21 cellular contexts compared by ENCODE assay signal in genomic region chr14:39182770-39183684, GRCh38. TPM values are rescaled to one million over a fixed set of nuclear protein-coding genes. Genes with fewer than 3 reads are reported as not detected.
DNase-seq lines count a peak whose midpoint lies in the region; ATAC-seq, FAIRE-seq and TF ChIP-seq lines count a peak whose summit lies in the region.
"Had no signal": no experiment of that assay in that cellular context is flagged by ENCODE, and none has a peak within 500 bp of the region (broad histone marks: within the 10 kb centered on the region; RNA-seq: fewer than 3 reads in every experiment).

No MANE protein-coding gene starts in this region.

- H3K27ac Mint-ChIP-seq in activated naive CD8-positive, alpha-beta T cell: peak overlapping the region; percentile 31
- no peak overlapping the region for H3K27ac Mint-ChIP-seq in activated naive CD8-positive, alpha-beta T cell treated with anti-CD3 and anti-CD28 coated beads for 36 hours
- H3K27ac Mint-ChIP-seq in IgD-negative memory B cell: peak overlapping the region; percentile 3 to 41 (median 10)
- peak overlapping the region; percentile 39 for H3K27ac Mint-ChIP-seq in central memory CD8-positive, alpha-beta T cell (ENCODE audit: low read depth)
- peak overlapping the region; percentile 26 for H3K27ac Mint-ChIP-seq in progenitor cell of endocrine pancreas
- H3K27ac Mint-ChIP-seq: memory B cell had no signal

- H3K4me1 Mint-ChIP-seq in activated naive CD8-positive, alpha-beta T cell (ENCODE audit: low read depth): peaks cover 20% of the 10 kb centered on the region
- peaks cover 17% of the 10 kb centered on the region for H3K4me1 Mint-ChIP-seq in activated naive CD8-positive, alpha-beta T cell treated with anti-CD3 and anti-CD28 coated beads for 36 hours
- H3K4me1 Mint-ChIP-seq in IgD-negative memory B cell (peaks cover 4 to 10% (median 9%) of the 10 kb centered on the region in 3 donors), progenitor cell of endocrine pancreas (ENCODE audit: low read depth) (peaks cover 8% of the 10 kb centered on the region)
- H3K4me1 Mint-ChIP-seq in central memory CD8-positive, alpha-beta T cell: peaks cover 16% of the 10 kb centered on the region

- H3K27me3 Mint-ChIP-seq in activated naive CD8-positive, alpha-beta T cell: no peaks in the 10 kb centered on the region
- H3K27me3 Mint-ChIP-seq in activated naive CD8-positive, alpha-beta T cell treated with anti-CD3 and anti-CD28 coated beads for 36 hours: no peaks in the 10 kb centered on the region
- H3K27me3 Mint-ChIP-seq in IgD-negative memory B cell (no peaks in the 10 kb centered on the region), progenitor cell of endocrine pancreas (no peaks in the 10 kb centered on the region)
- no peaks in the 10 kb centered on the region for H3K27me3 Mint-ChIP-seq in central memory CD8-positive, alpha-beta T cell
- H3K27me3 Mint-ChIP-seq: memory B cell had no signal

- FAIRE-seq in D721Med (lab: Jason Lieb, UNC): no peak

- ATAC-seq in central memory CD8-positive, alpha-beta T cell (replicated peaks; ENCODE audit: extremely low read depth, poor library complexity, severe bottlenecking): no peak
- ATAC-seq in GM21423 (IDR thresholded peaks at IDR 0.05; ENCODE audit: unreplicated experiment): no peak
- ATAC-seq: activated T-cell treated with anti-CD3 and anti-CD28 coated beads, Interleukin-2, amount 50 U/mL, for 4 hours; gastrocnemius medialis; left lobe of liver had no signal

- H3K36me3 Mint-ChIP-seq in activated naive CD8-positive, alpha-beta T cell: peaks cover 12% of the 10 kb centered on the region
- peaks cover 48% of the 10 kb centered on the region for H3K36me3 Mint-ChIP-seq in activated naive CD8-positive, alpha-beta T cell treated with anti-CD3 and anti-CD28 coated beads for 36 hours
- no peaks in the 10 kb centered on the region for H3K36me3 Mint-ChIP-seq in IgD-negative memory B cell
- peaks cover 47% of the 10 kb centered on the region for H3K36me3 Mint-ChIP-seq in central memory CD8-positive, alpha-beta T cell (ENCODE audit: insufficient read depth)
- peaks cover 26% of the 10 kb centered on the region for H3K36me3 Mint-ChIP-seq in progenitor cell of endocrine pancreas (ENCODE audit: insufficient read depth)

- H3K9me3 Mint-ChIP-seq in activated naive CD8-positive, alpha-beta T cell (ENCODE audit: low read depth): no peaks in the 10 kb centered on the region
- no peaks in the 10 kb centered on the region for H3K9me3 Mint-ChIP-seq in activated naive CD8-positive, alpha-beta T cell treated with anti-CD3 and anti-CD28 coated beads for 36 hours
- H3K9me3 Mint-ChIP-seq in IgD-negative memory B cell (no peaks in the 10 kb centered on the region), progenitor cell of endocrine pancreas (ENCODE audit: low read depth) (no peaks in the 10 kb centered on the region)
- no peaks in the 10 kb centered on the region for H3K9me3 Mint-ChIP-seq in central memory CD8-positive, alpha-beta T cell
- H3K9me3 Mint-ChIP-seq: activated T-cell treated with anti-CD3 and anti-CD28 coated beads, Interleukin-2, amount 50 U/mL, for 4 hours; H9; memory B cell had no signal

- no peak overlapping the region for H3K4me3 Mint-ChIP-seq in activated naive CD8-positive, alpha-beta T cell
- no peak overlapping the region for H3K4me3 Mint-ChIP-seq in activated naive CD8-positive, alpha-beta T cell treated with anti-CD3 and anti-CD28 coated beads for 36 hours
- no peak overlapping the region for H3K4me3 Mint-ChIP-seq in IgD-negative memory B cell
- no peak overlapping the region for H3K4me3 Mint-ChIP-seq in central memory CD8-positive, alpha-beta T cell
- no peak overlapping the region for H3K4me3 Mint-ChIP-seq in progenitor cell of endocrine pancreas (ENCODE audit: low read depth)
- H3K4me3 Mint-ChIP-seq: activated T-cell treated with anti-CD3 and anti-CD28 coated beads, Interleukin-2, amount 50 U/mL, for 4 hours; H9; memory B cell had no signal

- no peak for DNase-seq in activated naive CD8-positive, alpha-beta T cell treated with anti-CD3 and anti-CD28 coated beads for 36 hours
- DNase-seq in central memory CD8-positive, alpha-beta T cell (ENCODE audit: low spot score in 2 of 2): no peak
- no peak for DNase-seq in progenitor cell of endocrine pancreas (ENCODE audit: low spot score, unreplicated experiment)
- DNase-seq in nucleus accumbens (lab: John Stamatoyannopoulos, UW): no peak
- DNase-seq in D721Med (ENCODE audit: insufficient read length, low spot score): no peak
- DNase-seq: activated naive CD4-positive, alpha-beta T cell; activated T-cell treated with anti-CD3 and anti-CD28 coated beads, Interleukin-2, amount 50 U/mL, for 4 hours; COR-L47; gastrocnemius medialis; H9; NCI-H1105 treated with DMSO at 0.1 percent for 48 hours; NCI-H2029; NCI-H345; NCI-H82; stimulated activated CD8-positive, alpha-beta memory T cell treated with anti-CD3 and anti-CD28 coated beads, Interleukin-4, amount 100 ng/mL, for 48 hours; trophoblast cell had no signal

- no peak for TF ChIP-seq CTCF in progenitor cell of endocrine pancreas (IDR thresholded peaks at IDR 0.05; ENCODE audit: unreplicated experiment)
- no peak for TF ChIP-seq CTCF in D721Med (IDR thresholded peaks at IDR 0.05; ENCODE audit: insufficient read depth, missing control alignments)

RNA-seq across cellular contexts. Expression of gene PNN, which starts 8.0 kb away (rescaled TPM):
- total RNA-seq in activated naive CD8-positive, alpha-beta T cell treated with anti-CD3 and anti-CD28 coated beads for 36 hours: 100 to 1,000 TPM; 108 to 111 TPM
- polyA plus RNA-seq in IgD-negative memory B cell: 36.3 TPM
- total RNA-seq in progenitor cell of endocrine pancreas: 152 and 154 TPM in 2 replicates

RNA-seq across cellular contexts. Expression of gene TRAPPC6B, which starts 12.9 kb away (rescaled TPM):
- total RNA-seq in activated naive CD8-positive, alpha-beta T cell treated with anti-CD3 and anti-CD28 coated beads for 36 hours: 10 to 100 TPM; 21.8 to 21.9 TPM
- 13.6 TPM for polyA plus RNA-seq in IgD-negative memory B cell
- 22.8 and 22.9 TPM in 2 replicates for total RNA-seq in progenitor cell of endocrine pancreas

RNA-seq across cellular contexts. Expression of gene MIA2, which starts 50.7 kb away (rescaled TPM):
- total RNA-seq in activated naive CD8-positive, alpha-beta T cell treated with anti-CD3 and anti-CD28 coated beads for 36 hours: 10 to 100 TPM; 19.1 to 19.5 TPM
- polyA plus RNA-seq in IgD-negative memory B cell: 24.8 TPM
- 34.0 and 34.7 TPM in 2 replicates for total RNA-seq in progenitor cell of endocrine pancreas
